Comparison of ENCODE assay signal across 8 cellular contexts in the genomic region with DNA sequence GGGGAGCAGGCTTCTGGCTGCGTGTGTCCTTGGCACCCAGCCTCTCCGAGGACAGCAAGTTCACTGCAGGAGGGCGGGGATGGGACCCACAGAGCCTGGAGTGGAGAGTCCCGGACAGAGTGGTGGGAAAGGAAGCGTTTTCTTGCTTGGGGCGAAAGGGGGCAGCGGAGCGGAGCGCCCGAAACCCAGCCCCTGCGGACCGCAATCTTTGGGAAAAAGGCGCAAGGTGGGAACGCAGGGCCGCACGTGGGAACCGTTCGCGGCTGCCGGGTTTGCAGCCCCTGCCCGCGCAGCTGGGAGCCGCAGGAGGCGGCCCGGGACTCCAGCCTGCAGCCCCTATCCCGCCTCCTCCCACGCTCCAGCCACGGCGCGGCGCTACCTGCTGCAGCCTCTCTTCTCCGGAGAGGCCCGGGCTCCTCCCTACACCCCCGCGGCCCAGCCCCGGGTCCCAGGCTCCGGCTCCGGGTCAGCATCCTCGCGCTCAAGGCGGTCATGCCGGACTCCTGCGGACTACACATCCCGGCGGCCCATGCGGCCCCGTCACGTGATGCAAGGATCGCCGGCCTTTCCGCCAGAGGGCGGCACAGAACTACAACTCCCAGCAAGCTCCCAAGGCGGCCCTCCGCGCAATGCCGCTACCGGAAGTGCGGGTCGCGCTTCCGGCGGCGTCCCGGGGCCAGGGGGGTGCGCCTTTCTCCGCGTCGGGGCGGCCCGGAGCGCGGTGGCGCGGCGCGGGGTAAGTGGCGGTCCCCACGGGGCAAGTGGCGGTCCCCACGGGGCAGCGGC. TPM values are rescaled to one million over a fixed set of nuclear protein-coding genes. Genes with fewer than 3 reads are reported as not detected.
DNase-seq lines count a peak whose midpoint lies in the region; ATAC-seq and TF ChIP-seq lines count a peak whose summit lies in the region.

Gene NTHL1 (minus strand): TSS at position 505 of the 786 bp plus-strand sequence. CDS start 11 bp downstream, at position 494.
Gene TSC2 (plus strand): TSS at position 656 of the 786 bp plus-strand sequence. CDS start 631 bp downstream, outside the sequence.

- ATAC-seq in GM19324 (IDR thresholded peaks at IDR 0.05; ENCODE audit: low FRiP score, unreplicated experiment) (peak; percentile 92), HG03469 (IDR thresholded peaks at IDR 0.05; ENCODE audit: unreplicated experiment) (peak; percentile 76)

- H3K9me3 ChIP-seq in liver (ENCODE audit: control insufficient read depth in 4 of 4, low read length in 3 of 4), result no peaks in the 10 kb centered on the region

- peak within 1 kb of the TSS; percentile 58 to 65 for H3K9ac ChIP-seq in liver (ENCODE audit: low read depth in 1 of 2, low read length in 2 of 2)

- H3K27ac ChIP-seq in C4-2B, result peak within 1 kb of the TSS; percentile 80
- H3K27ac ChIP-seq in liver (ENCODE audit: low read depth in 1 of 2, low read length in 2 of 2), result peak within 1 kb of the TSS; percentile 59 to 84

- H3K4me1 ChIP-seq in liver (ENCODE audit: control insufficient read depth in 4 of 4, insufficient read depth in 4 of 4, low read length in 3 of 4), result peaks cover 4 to 44% (median 29%) of the 10 kb centered on the region in 4 donors

- H3K36me3 ChIP-seq in liver (ENCODE audit: control insufficient read depth in 4 of 4, insufficient read depth in 3 of 4, low read depth in 1 of 4, low read length in 3 of 4), result peaks cover 0 to 12% (median 7%) of the 10 kb centered on the region in 4 donors

- peak in 1 of 2 donors; percentile 23 for TF ChIP-seq RAD21 in liver (IDR thresholded peaks at IDR 0.05)

- WGBS in liver, result under 1% methylated on average over 81 of the region's 81 CpGs

- DNase-seq in NCI-H748 (lab: John Stamatoyannopoulos, UW; ENCODE audit: unreplicated experiment), result peak; percentile 92
- peak; percentile 78 to 93 for DNase-seq in activated CD4-positive, alpha-beta T cell treated with anti-CD3 and anti-CD28 coated beads, Interleukin-2, amount 50 U/mL, for 24 hours (ENCODE audit: low read depth in 1 of 2, low spot score in 1 of 2)
- peak; percentile 97 for DNase-seq in dermis blood vessel endothelial cell
- DNase-seq in stimulated activated CD4-positive, alpha-beta T cell treated with anti-CD3 and anti-CD28 coated beads, Interleukin-4, amount 100 ng/mL, for 24 hours, result peak; percentile 96

- H3K4me3 ChIP-seq in liver (ENCODE audit: low read depth in 1 of 3, low read length in 3 of 3), result peak within 1 kb of the TSS; percentile 65 to 97 (median 89)

- H3K27me3 ChIP-seq in liver (ENCODE audit: control insufficient read depth in 4 of 4, insufficient read depth in 4 of 4, low read length in 3 of 4), result no peaks in the 10 kb centered on the region

- TF ChIP-seq CTCF in C4-2B (conservative IDR thresholded peaks at IDR 0.05) (no peak; the same call in 1 of the 2 replicates), liver (IDR thresholded peaks at IDR 0.05; ENCODE audit: low read depth, low read length, missing input control) (peak; percentile 23)

TF ChIP-seq in liver, 16 proteins besides CTCF, POLR2A, EP300 and RAD21:
- TF ChIP-seq FOXA2 (IDR thresholded peaks at IDR 0.05), result no peak
- TF ChIP-seq YY1 (IDR thresholded peaks at IDR 0.05), result peak; percentile 89
- TF ChIP-seq EGR1 (IDR thresholded peaks at IDR 0.05; ENCODE audit: low read depth in 2 of 2), result no peak
- TF ChIP-seq FOXA1 (IDR thresholded peaks at IDR 0.05), result no peak
- peak; percentile 59 to 70 for TF ChIP-seq RXRA (IDR thresholded peaks at IDR 0.05)
- peak; percentile 81 to 94 for TF ChIP-seq GABPA (IDR thresholded peaks at IDR 0.05 in 1 of 2, conservative IDR thresholded peaks at IDR 0.05 in 1 of 2)

RNA-seq across cellular contexts. Expression of gene NTHL1, which starts in this region (rescaled TPM):
- total RNA-seq in dermis blood vessel endothelial cell, result 27.7 and 32.3 TPM in 2 replicates
- total RNA-seq in liver, result 10 to 100 TPM; 10.4 to 12.7 TPM
- 100 to 1,000 TPM in 1 of 2 donors, 10 to 100 TPM in 1; 25.4 to 166 TPM for polyA plus RNA-seq in liver

RNA-seq across cellular contexts. Expression of gene TSC2, which starts in this region (rescaled TPM):
- 40.8 and 59.3 TPM in 2 replicates for total RNA-seq in dermis blood vessel endothelial cell
- 10 to 100 TPM; 28.3 to 51.2 TPM for total RNA-seq in liver
- polyA plus RNA-seq in liver, result 10 to 100 TPM; 23.3 to 29.1 TPM

Comparison
In these comparisons a context has a peak if more than half of its experiments do, and no peak if none do; other contexts are left out.
1. Peak in every context shown above with its lines: DNase-seq, ATAC-seq, H3K4me3 ChIP-seq and H3K27ac ChIP-seq.